In the genomic region with DNA sequence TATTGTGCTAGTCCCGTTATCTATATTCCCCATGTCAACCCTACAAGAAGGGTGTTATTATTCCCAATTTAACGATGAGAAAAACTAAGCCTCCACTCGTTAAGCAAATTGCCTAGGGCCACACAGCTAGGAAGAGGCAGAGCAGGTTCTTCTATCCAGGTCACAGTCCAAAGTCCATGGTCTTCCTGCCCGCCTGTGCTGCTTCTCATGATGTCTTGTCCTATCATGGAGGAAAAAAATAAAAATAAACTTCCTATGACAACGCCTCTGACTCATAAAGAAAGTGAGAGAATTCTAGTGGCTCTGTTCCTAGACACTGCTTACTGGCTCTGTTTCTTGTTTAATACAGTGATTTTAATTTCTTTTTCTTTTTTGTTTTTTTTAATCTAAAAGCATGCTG, we compare ENCODE assay signal across 10 cellular contexts. TPM values are rescaled to one million over a fixed set of nuclear protein-coding genes. Genes with fewer than 3 reads are reported as not detected.
DNase-seq lines count a peak whose midpoint lies in the region; ATAC-seq, FAIRE-seq and TF ChIP-seq lines count a peak whose summit lies in the region.
"Had no signal": no experiment of that assay in that cellular context is flagged by ENCODE, and none has a peak within 500 bp of the region (broad histone marks: within the 10 kb centered on the region; RNA-seq: fewer than 3 reads in every experiment).

No MANE protein-coding gene starts in this region.

- peak; percentile 82 to 83 for ATAC-seq in right cardiac atrium
- ATAC-seq: GM23338 had no signal

- TF ChIP-seq CTCF in ascending aorta (IDR thresholded peaks at IDR 0.05) (no peak), thyroid gland (IDR thresholded peaks at IDR 0.05) (no peak)

- peak; percentile 83 for FAIRE-seq in H54 (lab: Jason Lieb, UNC)
- no peak for FAIRE-seq in GM12892 (lab: Jason Lieb, UNC)

- no peak for TF ChIP-seq POLR2A in H54 (IDR thresholded peaks at IDR 0.05; ENCODE audit: low read depth, low read length)
- TF ChIP-seq POLR2A in thyroid gland (IDR thresholded peaks at IDR 0.05): no peak
- no peak for TF ChIP-seq POLR2A in GM12892 (IDR thresholded peaks at IDR 0.05; ENCODE audit: low read depth, low read length)

- WGBS in right cardiac atrium: 29% methylated on average over 5 of the region's 5 CpGs
- 71 to 75% methylated on average over 5 of the region's 5 CpGs for WGBS in thyroid gland, 2 donors

- DNase-seq in H54 (ENCODE audit: insufficient read length, low spot score) (no peak), ascending aorta (ENCODE audit: low spot score in 2 of 2) (no peak), right cardiac atrium (no peak), thyroid gland (no peak), GM12892 (ENCODE audit: insufficient read length) (no peak), SHP77 (lab: John Stamatoyannopoulos, UW) (no peak), NK-92 (lab: John Stamatoyannopoulos, UW; ENCODE audit: unreplicated experiment) (no peak)
- DNase-seq: NCI-H510A treated with DMSO at 0.1 percent for 48 hours; stimulated activated CD4-positive, alpha-beta T cell treated with anti-CD3 and anti-CD28 coated beads, Interleukin-4, amount 100 ng/mL, for 1 hour had no signal

- no peaks in the 10 kb centered on the region for H3K9me3 ChIP-seq in ascending aorta
- H3K9me3 ChIP-seq in right cardiac atrium (ENCODE audit: control insufficient read depth, low read length): no peaks in the 10 kb centered on the region
- no peaks in the 10 kb centered on the region for H3K9me3 ChIP-seq in thyroid gland

- intact Hi-C loops in ascending aorta (cut with DNase I): loop anchor here (5.0 kb wide), 1 partner anchor 104 kb away; no protein-coding TSS in a partner anchor
- intact Hi-C loops in right cardiac atrium (cut with DNase I): loop anchor here in 1 of 4 donors (5.0 kb wide), 1 partner anchor 39 kb away; no protein-coding TSS in a partner anchor
- intact Hi-C loops in thyroid gland (cut with DNase I): no loop called here

- H3K36me3 ChIP-seq in ascending aorta (no peaks in the 10 kb centered on the region), thyroid gland (no peaks in the 10 kb centered on the region)

- H3K4me1 ChIP-seq in ascending aorta (peaks cover 0 to 34% of the 10 kb centered on the region in 2 donors), right cardiac atrium (ENCODE audit: control insufficient read depth, insufficient read depth, low read length) (peaks cover 2% of the 10 kb centered on the region), thyroid gland (peaks cover 52 to 71% of the 10 kb centered on the region in 2 donors)

- H3K27ac ChIP-seq in ascending aorta: peak overlapping the region; percentile 76 to 95
- peak overlapping the region; percentile 86 for H3K27ac ChIP-seq in right cardiac atrium (ENCODE audit: low read length)
- peak overlapping the region; percentile 69 to 94 (median 93) for H3K27ac ChIP-seq in thyroid gland

- H3K4me3 ChIP-seq in ascending aorta: no peak overlapping the region
- H3K4me3 ChIP-seq in right cardiac atrium (ENCODE audit: low read length): no peak overlapping the region
- H3K4me3 ChIP-seq in thyroid gland (replicated peaks in 1 of 3): no peak overlapping the region
- H3K4me3 ChIP-seq: GM23338 had no signal

- H3K27me3 ChIP-seq in ascending aorta: no peaks in the 10 kb centered on the region
- H3K27me3 ChIP-seq in right cardiac atrium (ENCODE audit: control insufficient read depth, insufficient read depth): no peaks in the 10 kb centered on the region
- no peaks in the 10 kb centered on the region for H3K27me3 ChIP-seq in thyroid gland

RNA-seq across cellular contexts. Expression of gene COL8A1, which starts 9.7 kb away (rescaled TPM):
- 459 TPM for total RNA-seq in ascending aorta
- 10 to 100 TPM; 28.9 to 57.5 (median 34.6) TPM for total RNA-seq in right cardiac atrium
- 16.5 TPM for polyA plus RNA-seq in right cardiac atrium
- 100 to 1,000 TPM in 2 of 4 donors, 10 to 100 TPM in 2; 65.6 to 156 (median 95.6) TPM for total RNA-seq in thyroid gland
- 0.04 TPM for polyA plus RNA-seq in GM12892 (2012; ENCODE audit: missing spikeins)
